ENCODE assay signal across 1 cellular context in the genomic region with DNA sequence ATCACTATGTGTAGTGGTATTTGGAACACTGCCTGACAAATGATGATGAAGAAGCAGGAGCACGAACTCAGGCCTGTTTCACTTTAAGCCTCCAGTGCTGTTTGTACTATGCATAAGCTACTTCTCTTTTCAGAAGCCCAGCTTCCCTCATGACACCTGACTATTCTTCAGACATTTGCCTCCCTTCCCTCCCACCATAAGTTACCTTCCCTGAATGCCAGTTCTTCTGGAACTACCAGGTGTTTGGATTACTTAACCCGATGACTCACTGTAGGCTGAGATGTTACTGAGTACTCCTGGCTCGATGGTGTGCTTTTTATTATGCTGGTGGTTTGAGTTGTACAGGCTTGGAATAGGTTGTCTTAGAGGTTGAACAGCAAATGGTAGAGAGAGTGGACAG.
TF ChIP-seq lines count a peak whose summit lies in the region.

No MANE protein-coding gene starts in this region.

TF ChIP-seq in SK-N-SH treated with all-trans-retinoic acid at 6 μM for 48 hours, 23 proteins besides CTCF, POLR2A, EP300 and RAD21 (continued from another document):
- no peak for TF ChIP-seq PATZ1 (CRISPR knock-in tag; IDR thresholded peaks at IDR 0.05; ENCODE audit: borderline replicate concordance)
- no peak for TF ChIP-seq BACH2 (CRISPR knock-in tag; IDR thresholded peaks at IDR 0.05; ENCODE audit: borderline replicate concordance)
- no peak for TF ChIP-seq SNAI2 (CRISPR knock-in tag; IDR thresholded peaks at IDR 0.05)
- no peak for TF ChIP-seq CSDC2 (CRISPR knock-in tag; IDR thresholded peaks at IDR 0.05)
- no peak for TF ChIP-seq ISL1 (CRISPR knock-in tag; IDR thresholded peaks at IDR 0.05)
- no peak for TF ChIP-seq TCF4 (CRISPR knock-in tag; IDR thresholded peaks at IDR 0.05; ENCODE audit: borderline replicate concordance)
